Comparison of ENCODE assay signal across 27 cellular contexts in the genomic region with DNA sequence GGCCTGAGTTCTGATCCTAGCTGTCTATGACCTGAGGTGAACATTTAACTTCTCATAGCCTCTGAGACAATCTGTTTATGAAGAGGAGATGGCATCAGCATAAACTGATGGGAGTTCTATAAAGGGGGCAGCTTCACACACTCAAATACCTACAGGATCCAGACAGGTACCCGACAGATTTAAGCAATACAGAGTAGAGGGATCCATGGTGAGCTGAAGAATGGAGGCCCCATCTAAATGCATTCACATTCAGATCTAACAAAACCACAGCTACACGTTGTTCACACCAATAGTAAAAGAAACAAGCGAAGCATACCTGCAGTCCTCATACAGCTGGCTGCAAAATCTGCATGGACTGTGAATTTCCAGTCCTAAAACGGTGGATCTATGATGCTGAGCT. TPM values are rescaled to one million over a fixed set of nuclear protein-coding genes. Genes with fewer than 3 reads are reported as not detected.
"Had no signal": no experiment of that assay in that cellular context is flagged by ENCODE, and none has a peak within 500 bp of the region (broad histone marks: within the 10 kb centered on the region; RNA-seq: fewer than 3 reads in every experiment).

No MANE protein-coding gene starts in this region.

- H3K27ac Mint-ChIP-seq: naive thymus-derived CD8-positive, alpha-beta T cell; nephron; progenitor cell of endocrine pancreas; stimulated activated memory B cell treated with anti-CD40 and anti-IgM and Interleukin-4, amounts not matched to agents 10 μg/mL and 1 μg/mL and 100 μg/mL, for 72 hours; stimulated activated naive CD8-positive, alpha-beta T cell treated with anti-CD3 and anti-CD28 coated beads, Interleukin-15, amount 100 ng/mL, for 72 hours; type B pancreatic cell had no signal

- H3K36me3 ChIP-seq: left lung, lower lobe of right lung, ovary, right atrium auricular region, right lobe of liver, tibial nerve, uterus had no signal

- H3K27ac ChIP-seq: left lung, lower lobe of right lung, ovary, right atrium auricular region, right lobe of liver, tibial nerve, uterus had no signal

- ATAC-seq: left colon; left lung; lower lobe of right lung; naive thymus-derived CD8-positive, alpha-beta T cell; right lobe of liver; stimulated activated memory B cell treated with anti-CD40 and anti-IgM and Interleukin-4, amounts not matched to agents 10 μg/mL and 1 μg/mL and 100 μg/mL, for 72 hours; stimulated activated naive CD8-positive, alpha-beta T cell treated with anti-CD3 and anti-CD28 coated beads, Interleukin-15, amount 100 ng/mL, for 72 hours had no signal

- H3K27me3 ChIP-seq: left lung, ovary, right atrium auricular region, right lobe of liver, tibial nerve, uterus had no signal

- H3K36me3 Mint-ChIP-seq: naive thymus-derived CD8-positive, alpha-beta T cell; stimulated activated memory B cell treated with anti-CD40 and anti-IgM and Interleukin-4, amounts not matched to agents 10 μg/mL and 1 μg/mL and 100 μg/mL, for 72 hours; type B pancreatic cell had no signal

- DNase-seq: hypothalamus; kidney; left colon; left lung; lower lobe of right lung; mammary epithelial cell; mesenchymal stem cell; naive thymus-derived CD8-positive, alpha-beta T cell; ovary; right lobe of liver; stimulated activated CD4-positive, alpha-beta T cell treated with anti-CD3 and anti-CD28 coated beads, Interleukin-1b, Interleukin-23, amount 100 ng/mL, for 48 hours; stimulated activated CD4-positive, alpha-beta T cell treated with anti-CD3 and anti-CD28 coated beads, Interleukin-2, amount 100 ng/mL, for 48 hours; stimulated activated CD4-positive, alpha-beta T cell treated with anti-CD3 and anti-CD28 coated beads, Interleukin-4, amount 100 ng/mL, for 4 hours; stimulated activated CD8-positive, alpha-beta memory T cell treated with anti-CD3 and anti-CD28 coated beads, Interleukin-4, amount 100 ng/mL, for 48 hours; stimulated activated naive CD4-positive, alpha-beta T cell treated with Interleukin-2 at 50 U/mL for 16 hours; stimulated activated naive CD8-positive, alpha-beta T cell treated with anti-CD3 and anti-CD28 coated beads, Interleukin-15, amount 100 ng/mL, for 72 hours; substantia nigra; uterus had no signal

- H3K4me1 Mint-ChIP-seq: naive thymus-derived CD8-positive, alpha-beta T cell; nephron; stimulated activated memory B cell treated with anti-CD40 and anti-IgM and Interleukin-4, amounts not matched to agents 10 μg/mL and 1 μg/mL and 100 μg/mL, for 72 hours; stimulated activated naive CD8-positive, alpha-beta T cell treated with anti-CD3 and anti-CD28 coated beads, Interleukin-15, amount 100 ng/mL, for 72 hours had no signal

- H3K4me2 ChIP-seq: smooth muscle cell had no signal

- H3K27me3 Mint-ChIP-seq: stimulated activated memory B cell treated with anti-CD40 and anti-IgM and Interleukin-4, amounts not matched to agents 10 μg/mL and 1 μg/mL and 100 μg/mL, for 72 hours; stimulated activated naive CD8-positive, alpha-beta T cell treated with anti-CD3 and anti-CD28 coated beads, Interleukin-15, amount 100 ng/mL, for 72 hours; type B pancreatic cell had no signal

- H3K4me1 ChIP-seq: left lung, lower lobe of right lung, right atrium auricular region, right lobe of liver, tibial nerve, uterus had no signal

- H3K4me3 Mint-ChIP-seq: naive thymus-derived CD8-positive, alpha-beta T cell; nephron; neural crest cell; stimulated activated memory B cell treated with anti-CD40 and anti-IgM and Interleukin-4, amounts not matched to agents 10 μg/mL and 1 μg/mL and 100 μg/mL, for 72 hours; stimulated activated naive CD8-positive, alpha-beta T cell treated with anti-CD3 and anti-CD28 coated beads, Interleukin-15, amount 100 ng/mL, for 72 hours; type B pancreatic cell had no signal

- H3K4me3 ChIP-seq: left lung, lower lobe of right lung, ovary, right atrium auricular region, right lobe of liver, smooth muscle cell, tibial nerve, uterus had no signal

- FAIRE-seq: kidney had no signal

- H3K9me3 Mint-ChIP-seq: nephron, type B pancreatic cell had no signal

- H3K9me3 ChIP-seq: left lung, lower lobe of right lung, ovary, right atrium auricular region, right lobe of liver, tibial nerve, uterus had no signal

RNA-seq across cellular contexts. Expression of gene ESRRG, which starts 48.7 kb away (rescaled TPM):
- total RNA-seq: naive thymus-derived CD8-positive, alpha-beta T cell; pulmonary artery endothelial cell; smooth muscle cell had no signal
- polyA plus RNA-seq: naive thymus-derived CD8-positive, alpha-beta T cell had no signal
